ENCODE assay signal across 11 cellular contexts in genomic region chr4:28357985-28358384, GRCh38.
DNase-seq lines count a peak whose midpoint lies in the region; ATAC-seq and TF ChIP-seq lines count a peak whose summit lies in the region.
"Had no signal": no experiment of that assay in that cellular context is flagged by ENCODE, and none has a peak within 500 bp of the region (broad histone marks: within the 10 kb centered on the region; RNA-seq: fewer than 3 reads in every experiment).

No MANE protein-coding gene starts in this region.

- intact Hi-C loops in vagina (cut with DNase I): no loop called here

- no peak overlapping the region for H3K27ac ChIP-seq in vagina
- H3K27ac ChIP-seq: BLaER1 treated with 17β-estradiol and CSF1 and Interleukin-3, amounts not matched to agents 10 nM and 100 nM had no signal

- H3K4me3 ChIP-seq in vagina: no peak overlapping the region
- H3K4me3 ChIP-seq: BLaER1 treated with 17β-estradiol and CSF1 and Interleukin-3, amounts not matched to agents 10 nM and 100 nM had no signal

- no peaks in the 10 kb centered on the region for H3K4me1 Mint-ChIP-seq in stimulated activated naive CD8-positive, alpha-beta T cell treated with anti-CD3 and anti-CD28 coated beads, Interleukin-15, amount 100 ng/mL, for 72 hours

- no peaks in the 10 kb centered on the region for H3K36me3 ChIP-seq in vagina
- H3K36me3 ChIP-seq: BLaER1 treated with 17β-estradiol and CSF1 and Interleukin-3, amounts not matched to agents 10 nM and 100 nM had no signal

- peak; percentile 13 for DNase-seq in NCI-H748 (lab: John Stamatoyannopoulos, UW; ENCODE audit: unreplicated experiment)
- no peak for DNase-seq in NCI-H748 treated with DMSO at 0.1 percent for 48 hours (lab: John Stamatoyannopoulos, UW)
- DNase-seq in SK-N-DZ (ENCODE audit: low spot score): peak; percentile 26
- DNase-seq in glomerular visceral epithelial cell (ENCODE audit: extremely low spot score): peak; percentile 11
- DNase-seq in superior temporal gyrus (ENCODE audit: extremely low spot score): peak; percentile 57
- DNase-seq in stimulated activated naive CD8-positive, alpha-beta T cell treated with anti-CD3 and anti-CD28 coated beads, Interleukin-15, amount 100 ng/mL, for 72 hours: no peak
- no peak for DNase-seq in vagina (ENCODE audit: extremely low spot score in 2 of 2)
- DNase-seq: activated naive CD4-positive, alpha-beta T cell treated with anti-CD3 and anti-CD28 coated beads for 36 hours had no signal

- ATAC-seq in HG02642 (IDR thresholded peaks at IDR 0.05; ENCODE audit: poor library complexity, unreplicated experiment): no peak
- no peak for ATAC-seq in stimulated activated naive CD8-positive, alpha-beta T cell treated with anti-CD3 and anti-CD28 coated beads, Interleukin-15, amount 100 ng/mL, for 72 hours
- ATAC-seq: sciatic nerve had no signal

- H3K9me3 Mint-ChIP-seq in stimulated activated naive CD8-positive, alpha-beta T cell treated with anti-CD3 and anti-CD28 coated beads, Interleukin-15, amount 100 ng/mL, for 72 hours: peaks cover 0 to 4% of the 10 kb centered on the region in 2 donors

- no peaks in the 10 kb centered on the region for H3K27me3 Mint-ChIP-seq in stimulated activated naive CD8-positive, alpha-beta T cell treated with anti-CD3 and anti-CD28 coated beads, Interleukin-15, amount 100 ng/mL, for 72 hours

- H3K27me3 ChIP-seq in vagina: no peaks in the 10 kb centered on the region
- H3K27me3 ChIP-seq: BLaER1 treated with 17β-estradiol and CSF1 and Interleukin-3, amounts not matched to agents 10 nM and 100 nM had no signal

- no peaks in the 10 kb centered on the region for H3K4me1 ChIP-seq in vagina
- H3K4me1 ChIP-seq: BLaER1 treated with 17β-estradiol and CSF1 and Interleukin-3, amounts not matched to agents 10 nM and 100 nM had no signal

- no peak for TF ChIP-seq POLR2A in vagina (IDR thresholded peaks at IDR 0.05)

- TF ChIP-seq CTCF in vagina (IDR thresholded peaks at IDR 0.05): no peak

- H3K9me3 ChIP-seq in vagina: no peaks in the 10 kb centered on the region
- H3K9me3 ChIP-seq: BLaER1 treated with 17β-estradiol and CSF1 and Interleukin-3, amounts not matched to agents 10 nM and 100 nM had no signal

- no peak overlapping the region for H3K27ac Mint-ChIP-seq in stimulated activated naive CD8-positive, alpha-beta T cell treated with anti-CD3 and anti-CD28 coated beads, Interleukin-15, amount 100 ng/mL, for 72 hours
- H3K27ac Mint-ChIP-seq: activated naive CD4-positive, alpha-beta T cell treated with anti-CD3 and anti-CD28 coated beads for 36 hours had no signal

- no peak overlapping the region for H3K4me3 Mint-ChIP-seq in stimulated activated naive CD8-positive, alpha-beta T cell treated with anti-CD3 and anti-CD28 coated beads, Interleukin-15, amount 100 ng/mL, for 72 hours
- H3K4me3 Mint-ChIP-seq: activated naive CD4-positive, alpha-beta T cell treated with anti-CD3 and anti-CD28 coated beads for 36 hours had no signal

Comparison
In these comparisons a context has a peak if more than half of its experiments do, and no peak if none do; other contexts are left out.
1. DNase-seq: peak in NCI-H748 (single experiment), SK-N-DZ (single experiment), glomerular visceral epithelial cell (single experiment) and superior temporal gyrus (single experiment); none in NCI-H748 treated with DMSO at 0.1 percent for 48 hours (single experiment), stimulated activated naive CD8-positive, alpha-beta T cell treated with anti-CD3 and anti-CD28 coated beads, Interleukin-15, amount 100 ng/mL, for 72 hours (0 of 2) and vagina (0 of 2).